22 cellular contexts compared by ENCODE assay signal in the genomic region with DNA sequence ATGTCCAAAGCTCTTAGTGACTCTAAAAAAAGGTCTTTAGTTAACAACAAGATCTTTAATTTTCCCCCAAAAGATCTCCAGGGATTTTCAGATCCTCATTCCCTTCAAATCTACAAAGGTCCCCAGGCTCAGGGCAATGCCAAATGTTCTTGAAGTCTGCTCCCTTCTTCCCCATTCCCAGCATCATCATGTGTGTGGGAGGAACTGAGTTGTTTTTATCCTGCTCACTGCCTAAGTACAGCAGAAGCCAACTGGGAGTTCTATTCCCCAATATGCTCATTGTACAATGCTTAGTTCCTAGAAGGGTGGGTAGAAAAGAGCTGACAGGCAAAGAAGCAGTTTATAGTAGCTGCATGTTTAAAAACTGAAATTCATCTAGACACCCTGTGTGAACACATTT.
DNase-seq lines count a peak whose midpoint lies in the region; ATAC-seq and TF ChIP-seq lines count a peak whose summit lies in the region.
"Had no signal": no experiment of that assay in that cellular context is flagged by ENCODE, and none has a peak within 500 bp of the region (broad histone marks: within the 10 kb centered on the region; RNA-seq: fewer than 3 reads in every experiment).

No MANE protein-coding gene starts in this region.

- no peak for TF ChIP-seq CTCF in choroid plexus epithelial cell (conservative IDR thresholded peaks at IDR 0.05; ENCODE audit: low read depth, low read length)

- H3K4me3 ChIP-seq in choroid plexus epithelial cell (ENCODE audit: low read depth, low read length) (no peak overlapping the region), skeletal muscle cell (ENCODE audit: low read depth, low read length) (no peak overlapping the region)
- H3K4me3 ChIP-seq: skin epidermis had no signal

- no peak for ATAC-seq in GM18517 (IDR thresholded peaks at IDR 0.05; ENCODE audit: unreplicated experiment)
- ATAC-seq: foreskin keratinocyte, left colon had no signal

- peak; percentile 1 for DNase-seq in CD1c-positive myeloid dendritic cell (ENCODE audit: extremely low spot score)
- peak; percentile 26 for DNase-seq in choroid plexus epithelial cell (ENCODE audit: low read depth)
- peak; percentile 19 for DNase-seq in hepatic stellate cell (ENCODE audit: low spot score)
- peak; percentile 56 for DNase-seq in skeletal muscle cell (ENCODE audit: low read depth)
- no peak for DNase-seq in 8988T
- DNase-seq in mesenteric fat pad (ENCODE audit: low spot score), result no peak
- no peak for DNase-seq in activated CD4-positive, CD25-positive, alpha-beta regulatory T cell (lab: John Stamatoyannopoulos, UW)
- DNase-seq: activated B cell treated with CpG ODN at 0.5 μM for 24 hours; activated CD4-positive, alpha-beta memory T cell treated with anti-CD3 and anti-CD28 coated beads, Interleukin-2, amount 10 ng/mL, durations not matched to agents 7 days and 5 days; activated naive CD4-positive, alpha-beta T cell treated with anti-CD3 and anti-CD28 coated beads for 36 hours; activated T-cell treated with anti-CD3 and anti-CD28 coated beads, Interleukin-2, amount 50 U/mL, for 1 hour; CD8-positive, alpha-beta memory T cell; cortex of kidney; foreskin keratinocyte; Karpas-422; left colon; NCI-H1092 treated with DMSO at 0.1 percent for 48 hours; NCI-H2081 treated with DMSO at 0.1 percent for 48 hours; NCI-H510A treated with DMSO at 0.1 percent for 48 hours; SK-N-SH had no signal

Comparison
In these comparisons a context has a peak if more than half of its experiments do, and no peak if none do; other contexts are left out.
1. DNase-seq: peak in CD1c-positive myeloid dendritic cell (single experiment), choroid plexus epithelial cell (single experiment), hepatic stellate cell (single experiment) and skeletal muscle cell (single experiment); none in 8988T (single experiment), mesenteric fat pad (single experiment) and activated CD4-positive, CD25-positive, alpha-beta regulatory T cell (0 of 4).